In the genomic region with DNA sequence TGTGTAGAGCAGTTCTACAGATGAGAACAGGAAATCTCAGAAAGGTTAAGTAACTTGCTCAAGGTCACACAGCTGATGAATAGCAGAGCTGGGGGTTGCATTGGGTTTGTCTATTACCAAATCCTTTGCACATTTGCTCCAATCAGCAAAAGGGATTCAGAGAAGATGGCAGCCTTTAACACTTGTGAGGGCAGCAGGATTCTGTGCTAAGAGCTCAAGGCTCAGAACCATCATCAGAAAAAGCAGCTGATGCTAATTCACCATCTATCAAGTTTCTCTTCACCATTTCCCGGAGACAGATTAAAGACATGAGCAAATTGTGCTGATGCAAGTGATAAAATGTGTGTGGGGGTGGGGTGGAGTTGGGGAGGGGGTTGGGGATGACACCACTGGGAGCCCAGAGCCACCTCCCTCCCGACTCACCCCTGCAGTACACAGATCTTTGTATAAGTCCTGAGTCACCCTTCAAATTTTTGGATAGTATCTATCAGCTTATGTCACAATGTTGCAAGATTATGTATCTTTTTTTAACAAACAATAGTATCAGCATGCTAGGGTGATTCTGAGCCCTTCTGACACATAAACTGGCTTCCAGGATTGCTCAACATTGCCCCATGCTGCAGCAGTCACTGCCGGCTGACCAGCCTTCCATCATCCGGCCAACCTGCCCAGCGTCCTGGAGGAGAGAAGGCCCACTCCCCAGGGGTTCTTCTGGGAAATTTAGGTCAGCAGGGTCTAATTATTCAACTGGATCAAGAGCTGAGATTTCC, we compare ENCODE assay signal across 8 cellular contexts. TPM values are rescaled to one million over a fixed set of nuclear protein-coding genes. Genes with fewer than 3 reads are reported as not detected.
DNase-seq lines count a peak whose midpoint lies in the region; ATAC-seq and TF ChIP-seq lines count a peak whose summit lies in the region.

No MANE protein-coding gene starts in this region.

- DNase-seq in activated CD4-positive, CD25-positive, alpha-beta regulatory T cell treated with anti-CD3 and anti-CD28 coated beads, Interleukin-2, amount 50 U/mL, for 72 hours = no peak
- peak; percentile 93 for DNase-seq in adipocyte (ENCODE audit: low read depth)
- peak; percentile 94 for DNase-seq in iris pigment epithelial cell (ENCODE audit: low read depth)
- peak; percentile 70 for DNase-seq in thoracic aorta (ENCODE audit: low spot score)
- no peak for DNase-seq in NCI-H2227 (lab: John Stamatoyannopoulos, UW; ENCODE audit: unreplicated experiment)

- peak overlapping the region; percentile 68 for H3K9ac ChIP-seq in adipocyte (ENCODE audit: low read length)

- H3K27ac ChIP-seq in thoracic aorta = peak overlapping the region; percentile 73 to 93

- no peak for TF ChIP-seq CTCF in thoracic aorta (IDR thresholded peaks at IDR 0.05)

- H3K9me3 ChIP-seq in adipocyte (ENCODE audit: control insufficient read depth, low read length) (no peaks in the 10 kb centered on the region), thoracic aorta (peaks cover 12% of the 10 kb centered on the region)

- peaks cover 36% of the 10 kb centered on the region for H3K4me1 ChIP-seq in adipocyte (ENCODE audit: control insufficient read depth, insufficient read depth, low read length)
- H3K4me1 ChIP-seq in thoracic aorta (ENCODE audit: control insufficient read depth in 1 of 2, low read depth in 2 of 2) = peaks cover 20 to 30% of the 10 kb centered on the region in 2 donors

- H3K4me3 ChIP-seq in adipocyte (ENCODE audit: low read length) (no peak overlapping the region), thoracic aorta (no peak overlapping the region)

- ATAC-seq in activated CD4-positive, CD25-positive, alpha-beta regulatory T cell treated with anti-CD3 and anti-CD28 coated beads, Interleukin-2, amount 50 U/mL, for 24 hours = peak; percentile 39
- peak; percentile 39 for ATAC-seq in thoracic aorta (ENCODE audit: insufficient number of reproducible peaks, low FRiP score, low read depth)
- ATAC-seq in HG02884 (IDR thresholded peaks at IDR 0.05; ENCODE audit: unreplicated experiment) = no peak
- no peak for ATAC-seq in HG03521 (IDR thresholded peaks at IDR 0.05; ENCODE audit: unreplicated experiment)

- H3K27me3 ChIP-seq in adipocyte (replicated peaks; ENCODE audit: control insufficient read depth, insufficient read depth, low read length) (no peaks in the 10 kb centered on the region), thoracic aorta (replicated peaks; ENCODE audit: insufficient read depth) (no peaks in the 10 kb centered on the region)

- H3K36me3 ChIP-seq in adipocyte (ENCODE audit: control insufficient read depth, insufficient read depth, low read length, severe bottlenecking) (no peaks in the 10 kb centered on the region), thoracic aorta (no peaks in the 10 kb centered on the region)

RNA-seq across cellular contexts. Expression of a gene that starts 2.8 kb away (rescaled TPM):
- total RNA-seq in thoracic aorta = 100 to 1,000 TPM; 107 to 171 TPM

RNA-seq across cellular contexts. Expression of a gene that starts 55.3 kb away (rescaled TPM):
- 10 to 100 TPM; 57.8 to 80.6 TPM for total RNA-seq in thoracic aorta

Comparison
In these comparisons a context has a peak if more than half of its experiments do, and no peak if none do; other contexts are left out.
1. ATAC-seq: peak in activated CD4-positive, CD25-positive, alpha-beta regulatory T cell treated with anti-CD3 and anti-CD28 coated beads, Interleukin-2, amount 50 U/mL, for 24 hours (2 of 2) and thoracic aorta (single experiment); none in HG02884 (single experiment) and HG03521 (single experiment).
2. DNase-seq: peak in adipocyte (single experiment), iris pigment epithelial cell (single experiment) and thoracic aorta (single experiment); none in activated CD4-positive, CD25-positive, alpha-beta regulatory T cell treated with anti-CD3 and anti-CD28 coated beads, Interleukin-2, amount 50 U/mL, for 72 hours (single experiment) and NCI-H2227 (single experiment).